Comparison of ENCODE assay signal across 9 cellular contexts in the genomic region with DNA sequence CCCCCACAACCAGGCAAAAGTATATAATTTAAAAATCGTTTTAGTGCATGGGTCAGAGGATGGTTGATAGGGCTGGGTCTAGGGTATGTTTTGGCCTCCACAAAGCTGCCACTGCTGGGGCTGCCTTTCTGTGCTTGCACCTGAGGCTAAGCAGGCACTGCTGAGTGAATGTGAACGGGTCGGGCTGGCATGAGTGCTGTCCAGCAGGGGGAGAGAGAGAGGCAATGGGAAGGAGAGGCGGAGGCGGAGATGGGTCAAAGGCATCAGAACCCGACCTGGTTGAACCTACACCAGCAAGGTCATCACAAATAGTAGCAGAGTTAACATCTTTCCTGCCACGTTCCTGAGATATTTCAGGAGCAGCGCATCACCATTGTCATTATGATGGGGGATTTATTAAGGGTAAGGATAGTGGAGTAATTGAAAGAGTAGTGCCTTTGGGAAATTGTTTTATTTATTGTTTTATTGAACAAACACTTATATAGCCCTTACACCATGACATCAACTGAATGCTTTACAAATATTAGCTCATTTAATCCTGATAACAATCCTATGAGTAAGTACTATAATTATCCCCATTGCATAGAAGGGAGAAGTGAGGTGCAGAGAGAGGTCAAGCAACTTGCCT. TPM values are rescaled to one million over a fixed set of nuclear protein-coding genes. Genes with fewer than 3 reads are reported as not detected.
A peak's percentile ranks its signal among the peaks of the same experiment; 100 is the strongest.
DNase-seq lines count a peak whose midpoint lies in the region; ATAC-seq and TF ChIP-seq lines count a peak whose summit lies in the region.
"Had no signal": no experiment of that assay in that cellular context is flagged by ENCODE, and none has a peak within 500 bp of the region (broad histone marks: within the 10 kb centered on the region; RNA-seq: fewer than 3 reads in every experiment).

No MANE protein-coding gene starts in this region.

- no peak for TF ChIP-seq EP300 in gastroesophageal sphincter (IDR thresholded peaks at IDR 0.05)

- peaks cover 44% of the 10 kb centered on the region for H3K27me3 Mint-ChIP-seq in nephron (ENCODE audit: low read depth)

- H3K4me3 ChIP-seq in left ventricle myocardium inferior = no peak overlapping the region
- no peak overlapping the region for H3K4me3 ChIP-seq in adrenal gland
- H3K4me3 ChIP-seq in coronary artery = no peak overlapping the region
- no peak overlapping the region for H3K4me3 ChIP-seq in gastroesophageal sphincter

- no peak overlapping the region for H3K27ac ChIP-seq in left ventricle myocardium inferior (replicated peaks)
- no peak overlapping the region for H3K27ac ChIP-seq in adrenal gland
- H3K27ac ChIP-seq in coronary artery = no peak overlapping the region
- H3K27ac ChIP-seq in gastroesophageal sphincter = no peak overlapping the region

- in situ Hi-C loops in G401 (cut with HindIII; ENCODE audit: low sequenced_read_pairs) = no loop called here

- H3K27ac Mint-ChIP-seq in nephron = no peak overlapping the region
- H3K27ac Mint-ChIP-seq: activated naive CD8-positive, alpha-beta T cell treated with anti-CD3 and anti-CD28 coated beads, Interleukin-2, amount 10 ng/mL, durations not matched to agents 7 days and 5 days had no signal

- DNase-seq in left ventricle myocardium inferior = no peak
- no peak for DNase-seq in Right ventricle myocardium superior
- DNase-seq in MV-4-11 (lab: John Stamatoyannopoulos, UW) = peak; percentile 73
- DNase-seq in adrenal gland = peak in 4 of 7 donors; percentile 13 to 61 (median 24)
- DNase-seq in coronary artery (ENCODE audit: low spot score) = no peak
- DNase-seq in G401 (ENCODE audit: low spot score) = no peak
- DNase-seq: activated naive CD8-positive, alpha-beta T cell treated with anti-CD3 and anti-CD28 coated beads, Interleukin-2, amount 10 ng/mL, durations not matched to agents 7 days and 5 days had no signal

- H3K36me3 ChIP-seq in left ventricle myocardium inferior (no peaks in the 10 kb centered on the region), adrenal gland (replicated peaks in 1 of 2) (no peaks in the 10 kb centered on the region), gastroesophageal sphincter (no peaks in the 10 kb centered on the region)

- H3K27me3 ChIP-seq in left ventricle myocardium inferior (ENCODE audit: low read depth) = peaks cover 96% of the 10 kb centered on the region
- H3K27me3 ChIP-seq in adrenal gland = no peaks in the 10 kb centered on the region
- H3K27me3 ChIP-seq in gastroesophageal sphincter = peaks cover 65% of the 10 kb centered on the region

- TF ChIP-seq POLR2A in adrenal gland (IDR thresholded peaks at IDR 0.05) (no peak), gastroesophageal sphincter (IDR thresholded peaks at IDR 0.05) (no peak)

- no peaks in the 10 kb centered on the region for H3K9me3 Mint-ChIP-seq in nephron
- H3K9me3 Mint-ChIP-seq: activated naive CD8-positive, alpha-beta T cell treated with anti-CD3 and anti-CD28 coated beads, Interleukin-2, amount 10 ng/mL, durations not matched to agents 7 days and 5 days had no signal

- intact Hi-C loops in left ventricle myocardium inferior (cut with micrococcal nuclease) = no loop called here
- intact Hi-C loops in Right ventricle myocardium superior (cut with DNase I) = no loop called here
- intact Hi-C loops in adrenal gland (cut with DNase I) = no loop called here

- H3K4me1 ChIP-seq in left ventricle myocardium inferior (no peaks in the 10 kb centered on the region), adrenal gland (replicated peaks in 1 of 2) (no peaks in the 10 kb centered on the region), gastroesophageal sphincter (no peaks in the 10 kb centered on the region)

- no peaks in the 10 kb centered on the region for H3K36me3 Mint-ChIP-seq in nephron (ENCODE audit: low read depth)
- H3K36me3 Mint-ChIP-seq: activated naive CD8-positive, alpha-beta T cell treated with anti-CD3 and anti-CD28 coated beads, Interleukin-2, amount 10 ng/mL, durations not matched to agents 7 days and 5 days had no signal

- ATAC-seq in Right ventricle myocardium superior (ENCODE audit: poor library complexity) = no peak
- ATAC-seq in gastroesophageal sphincter = no peak

- H3K4me3 Mint-ChIP-seq in nephron = no peak overlapping the region
- H3K4me3 Mint-ChIP-seq: activated naive CD8-positive, alpha-beta T cell treated with anti-CD3 and anti-CD28 coated beads, Interleukin-2, amount 10 ng/mL, durations not matched to agents 7 days and 5 days had no signal

- TF ChIP-seq CTCF in left ventricle myocardium inferior (IDR thresholded peaks at IDR 0.05; ENCODE audit: borderline replicate concordance) = peak; percentile 50
- peak in 5 of 6 experiments; percentile 7 to 41 (median 25) for TF ChIP-seq CTCF in adrenal gland (IDR thresholded peaks at IDR 0.05)
- peak; percentile 23 to 43 (median 24) for TF ChIP-seq CTCF in nephron (IDR thresholded peaks at IDR 0.05; ENCODE audit: unreplicated experiment in 3 of 3)
- TF ChIP-seq CTCF in coronary artery (IDR thresholded peaks at IDR 0.05) = no peak
- no peak for TF ChIP-seq CTCF in gastroesophageal sphincter (IDR thresholded peaks at IDR 0.05)

- WGBS in adrenal gland, 4 donors = 9 to 12% (median 11%) methylated on average over 8 of the region's 8 CpGs
- 5 to 15% methylated on average over 4 to 7 of the region's 8 CpGs for WGBS in gastroesophageal sphincter (ENCODE audit: low coverage in 1 of 2), 2 donors

- H3K4me1 Mint-ChIP-seq in nephron = no peaks in the 10 kb centered on the region
- H3K4me1 Mint-ChIP-seq: activated naive CD8-positive, alpha-beta T cell treated with anti-CD3 and anti-CD28 coated beads, Interleukin-2, amount 10 ng/mL, durations not matched to agents 7 days and 5 days had no signal

- no peaks in the 10 kb centered on the region for H3K9me3 ChIP-seq in left ventricle myocardium inferior (replicated peaks)
- H3K9me3 ChIP-seq in adrenal gland (replicated peaks in 1 of 3) = no peaks in the 10 kb centered on the region
- no peaks in the 10 kb centered on the region for H3K9me3 ChIP-seq in gastroesophageal sphincter

RNA-seq across cellular contexts. Expression of a gene that starts 5.8 kb away (rescaled TPM):
- total RNA-seq in left ventricle myocardium inferior = 1.2 TPM
- 1.3 TPM for total RNA-seq in Right ventricle myocardium superior
- 1 to 10 TPM in 3 of 8 donors, under 1 TPM in 5; 0.09 to 8.4 (median 0.50) TPM for total RNA-seq in adrenal gland
- polyA plus RNA-seq in adrenal gland = 1 to 10 TPM; 2.1 to 8.5 (median 4.2) TPM
- not detected in 2 replicates for total RNA-seq in G401 (2014; rRNA removed; shearing (Covaris generic))
- total RNA-seq in gastroesophageal sphincter = 100 to 1,000 TPM in 2 of 4 donors, 10 to 100 TPM in 2; 74.2 to 192 (median 98.2) TPM
- total RNA-seq: activated naive CD8-positive, alpha-beta T cell treated with anti-CD3 and anti-CD28 coated beads, Interleukin-2, amount 10 ng/mL, durations not matched to agents 7 days and 5 days had no signal

Comparison
In these comparisons a context has a peak if more than half of its experiments do, and no peak if none do; other contexts are left out.
1. DNase-seq: peak in MV-4-11 (single experiment) and adrenal gland (4 of 7); none in left ventricle myocardium inferior (single experiment), Right ventricle myocardium superior (single experiment), coronary artery (single experiment) and G401 (single experiment).
2. CTCF ChIP-seq: peak in left ventricle myocardium inferior (single experiment), adrenal gland (5 of 6) and nephron (3 of 3); none in coronary artery (single experiment) and gastroesophageal sphincter (0 of 4).
3. RNA of a gene that starts 5.8 kb away (total RNA-seq): 74.2 to 192 TPM in gastroesophageal sphincter; 1.3 TPM in Right ventricle myocardium superior (single experiment), 1.2 TPM in left ventricle myocardium inferior (single experiment), 0.09 to 8.4 TPM in adrenal gland and not detected in G401; every median in the first group is over 4 times any median in the second.